8 cellular contexts compared by ENCODE assay signal in the genomic region with DNA sequence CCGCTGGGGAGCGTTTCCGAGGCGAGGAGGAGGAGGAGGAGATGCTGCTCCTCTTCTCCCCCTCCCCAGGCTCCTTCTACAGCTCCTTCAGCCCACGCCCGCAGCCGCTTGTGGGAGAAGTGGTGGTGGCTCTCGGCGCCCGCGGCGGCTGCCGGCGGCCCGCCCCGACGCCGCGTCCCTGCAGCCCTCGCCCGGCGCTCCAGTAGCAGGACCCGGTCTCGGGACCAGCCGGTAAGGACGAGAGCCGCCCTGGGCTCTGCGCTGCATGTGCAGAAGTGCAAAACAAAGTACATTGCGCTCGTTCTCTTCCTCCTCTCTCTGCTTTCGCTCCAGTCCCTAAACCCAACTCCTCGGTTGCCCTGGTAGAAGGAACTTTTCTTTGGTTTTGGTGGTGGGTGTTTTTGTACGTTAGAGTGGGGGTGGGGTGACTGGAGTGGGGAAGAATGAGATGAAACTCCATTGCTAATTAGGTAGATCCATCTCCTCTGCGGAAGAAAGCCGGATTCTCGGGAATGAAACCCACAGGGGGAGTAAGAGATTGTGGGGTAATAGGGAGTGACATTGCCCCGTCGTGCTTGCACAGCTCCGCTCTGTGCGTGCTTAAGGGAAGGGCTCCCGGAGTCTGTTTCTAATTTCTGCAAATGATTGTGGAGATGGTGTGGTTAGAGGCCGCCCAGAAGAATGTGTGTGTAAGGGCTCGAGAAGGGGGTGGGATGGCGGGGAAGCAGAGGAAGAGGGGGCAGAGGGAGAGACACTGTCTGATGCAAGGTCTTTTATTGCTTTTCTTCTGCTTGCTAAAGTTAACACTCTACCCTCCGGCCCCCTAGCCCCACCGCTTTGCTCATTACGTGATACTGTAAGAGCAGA. TPM values are rescaled to one million over a fixed set of nuclear protein-coding genes. Genes with fewer than 3 reads are reported as not detected.
DNase-seq lines count a peak whose midpoint lies in the region; ATAC-seq and TF ChIP-seq lines count a peak whose summit lies in the region.

No MANE protein-coding gene starts in this region.

- DNase-seq in CD4-positive, alpha-beta memory T cell, result peak in 4 of 5 donors; percentile 15 to 35 (median 30)
- DNase-seq in RWPE1 (ENCODE audit: low spot score) (peak; percentile 46), sciatic nerve (ENCODE audit: low spot score) (peak; percentile 63), OCI-M2 (lab: John Stamatoyannopoulos, UW; ENCODE audit: unreplicated experiment) (no peak)

- peaks cover 18% of the 10 kb centered on the region for H3K4me1 ChIP-seq in CD4-positive, alpha-beta memory T cell (ENCODE audit: insufficient read depth, low read length)
- peaks cover 32% of the 10 kb centered on the region for H3K4me1 ChIP-seq in iPS-18a (ENCODE audit: control insufficient read depth, low read depth, low read length)

- no peaks in the 10 kb centered on the region for H3K9me3 Mint-ChIP-seq in CD4-positive, alpha-beta memory T cell
- H3K9me3 Mint-ChIP-seq in brain, result peaks cover 0 to 4% (median 0%) of the 10 kb centered on the region in 5 experiments

- H3K36me3 ChIP-seq in CD4-positive, alpha-beta memory T cell (ENCODE audit: insufficient read depth, low read length), result no peaks in the 10 kb centered on the region
- H3K36me3 ChIP-seq in iPS-18a (ENCODE audit: control insufficient read depth, low read depth, low read length), result no peaks in the 10 kb centered on the region

- intact Hi-C loops in CD4-positive, alpha-beta memory T cell (cut with micrococcal nuclease), result no loop called here
- intact Hi-C loops in sciatic nerve (cut with DNase I), result no loop called here

- H3K27me3 ChIP-seq in CD4-positive, alpha-beta memory T cell (ENCODE audit: insufficient read depth, low read length), result no peaks in the 10 kb centered on the region
- H3K27me3 ChIP-seq in iPS-18a (ENCODE audit: control insufficient read depth, insufficient read depth, low read length), result no peaks in the 10 kb centered on the region

- peak overlapping the region; percentile 86 to 96 (median 91) for H3K4me3 Mint-ChIP-seq in CD4-positive, alpha-beta memory T cell
- peak overlapping the region; percentile 93 to 95 (median 95) for H3K4me3 Mint-ChIP-seq in brain

- POLR2A ChIA-PET in CD4-positive, alpha-beta memory T cell (lab: Charles Lee; ENCODE audit: partially characterized antibody), result interaction anchor here (0.8 to 2.3 kb wide), 12 partner anchors 10 to 412 kb away, joined by 3 to 15 read pairs (median 4); a partner anchor contains a TSS
- POLR2A ChIA-PET in RWPE1 (lab: Yijun Ruan, JAX; ENCODE audit: low non-redundant PET), result no interaction called here

- peak overlapping the region; percentile 61 for H3K27ac ChIP-seq in CD4-positive, alpha-beta memory T cell (ENCODE audit: low read depth, low read length)
- H3K27ac ChIP-seq in RWPE1, result peak overlapping the region; percentile 89
- H3K27ac ChIP-seq in iPS-18a (ENCODE audit: low read length), result peak overlapping the region; percentile 57

- TF ChIP-seq CTCF in RWPE1 (conservative IDR thresholded peaks at IDR 0.05; ENCODE audit: low read depth) (no peak; the same call in 1 of the 2 replicates), brain (conservative IDR thresholded peaks at IDR 0.05) (peak in 1 of 2 experiments; percentile 55)

- CTCF ChIA-PET in CD4-positive, alpha-beta memory T cell (lab: Charles Lee; ENCODE audit: partially characterized antibody), result interaction anchor here (0.9 to 3.9 kb wide), 12 partner anchors 9 to 126 kb away, joined by 3 to 16 read pairs (median 4); no protein-coding TSS in a partner anchor
- CTCF ChIA-PET in RWPE1 (lab: Yijun Ruan, JAX), result interaction anchor here (0.6 to 1.3 kb wide), 7 partner anchors 45 to 317 kb away, joined by 3 to 8 read pairs (median 3); no protein-coding TSS in a partner anchor

- H3K27me3 Mint-ChIP-seq in CD4-positive, alpha-beta memory T cell, result peaks cover 7 to 19% of the 10 kb centered on the region in 2 donors
- H3K27me3 Mint-ChIP-seq in brain, result peaks cover 9% of the 10 kb centered on the region

- ATAC-seq in GM19025 (IDR thresholded peaks at IDR 0.05; ENCODE audit: low read depth, unreplicated experiment), result peak; percentile 6
- peak; percentile 20 for ATAC-seq in HG03342 (IDR thresholded peaks at IDR 0.05; ENCODE audit: unreplicated experiment)
- ATAC-seq in sciatic nerve, result peak; percentile 69

- peaks cover 0 to 4% of the 10 kb centered on the region in 2 donors for H3K36me3 Mint-ChIP-seq in CD4-positive, alpha-beta memory T cell
- H3K36me3 Mint-ChIP-seq in brain, result no peaks in the 10 kb centered on the region

- peak overlapping the region; percentile 59 to 76 for H3K4me3 ChIP-seq in CD4-positive, alpha-beta memory T cell (ENCODE audit: low read length in 2 of 2)
- peak overlapping the region; percentile 100 for H3K4me3 ChIP-seq in iPS-18a (ENCODE audit: low read length)

- peak overlapping the region; percentile 92 for H3K9ac ChIP-seq in iPS-18a (ENCODE audit: low read length)

- peak overlapping the region; percentile 1 to 96 (median 81) for H3K27ac Mint-ChIP-seq in CD4-positive, alpha-beta memory T cell
- H3K27ac Mint-ChIP-seq in brain, result peak overlapping the region; percentile 86 to 99 (median 98)

- peaks cover 6 to 25% (median 14%) of the 10 kb centered on the region in 4 donors for H3K4me1 Mint-ChIP-seq in CD4-positive, alpha-beta memory T cell
- H3K4me1 Mint-ChIP-seq in brain, result peaks cover 57% of the 10 kb centered on the region

- no peaks in the 10 kb centered on the region for H3K9me3 ChIP-seq in CD4-positive, alpha-beta memory T cell (ENCODE audit: control insufficient read depth in 1 of 2, low read length in 2 of 2)
- no peaks in the 10 kb centered on the region for H3K9me3 ChIP-seq in iPS-18a (ENCODE audit: control insufficient read depth, low read depth, low read length)

RNA-seq across cellular contexts. Expression of a gene that starts 0.7 kb away (rescaled TPM):
- 1 to 10 TPM; 7.6 to 7.8 TPM for total RNA-seq in CD4-positive, alpha-beta memory T cell
- polyA plus RNA-seq in CD4-positive, alpha-beta memory T cell, result 10 to 100 TPM in 1 of 2 donors, 1 to 10 TPM in 1; 1.5 to 11.9 TPM
- polyA plus RNA-seq in brain (ENCODE audit: insufficient read depth, low read depth, low replicate concordance), result 5.0 TPM
- total RNA-seq in sciatic nerve, result 90.1 TPM

Comparison
In these comparisons a context has a peak if more than half of its experiments do, and no peak if none do; other contexts are left out.
1. ATAC-seq: peak in every context shown above with its lines; median percentile 69 in sciatic nerve; 20 in HG03342; 6 in GM19025.
2. RNA of a gene that starts 0.7 kb away (total RNA-seq): 90.1 TPM in sciatic nerve (single experiment); 7.6 to 7.8 TPM in CD4-positive, alpha-beta memory T cell; every median in the first group is over 10 times any median in the second.
3. Peak in every context shown above with its lines, with median percentiles within 50 percentile points of each other: H3K27ac ChIP-seq.